ENCODE assay signal across 16 cellular contexts in the genomic region with DNA sequence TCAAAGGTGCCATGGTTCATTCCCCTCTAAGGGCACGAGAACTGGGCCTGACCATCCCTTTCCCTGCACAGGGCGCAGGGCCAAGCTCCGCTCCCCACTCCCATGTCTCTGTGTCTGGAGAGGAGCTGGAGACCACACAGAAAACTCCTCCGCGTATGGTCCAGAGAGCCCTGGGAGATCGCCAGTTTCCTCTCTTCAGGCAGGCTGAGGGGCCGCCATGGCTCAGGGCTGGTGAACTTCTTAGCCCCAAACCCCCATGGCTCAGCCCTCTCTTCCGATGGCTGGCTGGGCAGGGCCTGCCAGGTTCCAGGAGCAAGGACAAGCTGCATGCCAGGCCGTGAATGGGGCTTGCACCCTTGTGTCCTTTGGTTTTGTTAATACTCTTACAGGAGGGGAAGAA. TPM values are rescaled to one million over a fixed set of nuclear protein-coding genes. Genes with fewer than 3 reads are reported as not detected.
A peak's percentile ranks its signal among the peaks of the same experiment; 100 is the strongest.
DNase-seq lines count a peak whose midpoint lies in the region; ATAC-seq, FAIRE-seq and TF ChIP-seq lines count a peak whose summit lies in the region.
"Had no signal": no experiment of that assay in that cellular context is flagged by ENCODE, and none has a peak within 500 bp of the region (broad histone marks: within the 10 kb centered on the region; RNA-seq: fewer than 3 reads in every experiment).

No MANE protein-coding gene starts in this region.

- no TSS peak for BruUV-seq in K562 (replicated peaks; lab: Mats Ljungman, UMichigan)

- H2BK15ac ChIP-seq in mesenchymal stem cell (ENCODE audit: low read depth, poor library complexity, severe bottlenecking) = no peak overlapping the region

- peak; percentile 15; the same call in 1 of the 3 replicates for ATAC-seq in K562
- ATAC-seq in HG02884 (IDR thresholded peaks at IDR 0.05; ENCODE audit: unreplicated experiment) = no peak

- no peak for TF ChIP-seq POLR2A in K562 (conservative IDR thresholded peaks at IDR 0.05)

- no peak overlapping the region for H3K4ac ChIP-seq in mesenchymal stem cell (ENCODE audit: low read depth in 1 of 2, low read length in 2 of 2)

- no peak overlapping the region for H3K23ac ChIP-seq in mesenchymal stem cell (ENCODE audit: low read length in 2 of 2)

- no peak overlapping the region for H3K14ac ChIP-seq in mesenchymal stem cell (ENCODE audit: low read length in 2 of 2)

- H2AFZ ChIP-seq in K562 (ENCODE audit: low read depth, low read length) (no peak overlapping the region), mesenchymal stem cell (ENCODE audit: low read depth, low read length) (no peak overlapping the region)

- WGBS in K562 (ENCODE audit: insufficient coverage, low coverage, missing lambda C conversion rate) = 15% methylated on average over 9 of the region's 9 CpGs
- WGBS in mesenchymal stem cell = 89% methylated on average over 9 of the region's 9 CpGs

- H4K8ac ChIP-seq in mesenchymal stem cell (ENCODE audit: low read length) = no peak overlapping the region

- H3K18ac ChIP-seq in mesenchymal stem cell (ENCODE audit: low read depth in 1 of 2, low read length in 2 of 2) = no peak overlapping the region

- H3K79me2 ChIP-seq in K562 (ENCODE audit: control insufficient read depth, insufficient read depth, low read length) = no peaks in the 10 kb centered on the region

- H3K9me1 ChIP-seq in K562 (ENCODE audit: control insufficient read depth, insufficient read depth, low read length) = no peaks in the 10 kb centered on the region

- H2BK5ac ChIP-seq in mesenchymal stem cell (ENCODE audit: low read depth, low read length, poor library complexity, severe bottlenecking) = no peak overlapping the region

- TF ChIP-seq EP300 in K562 (IDR thresholded peaks at IDR 0.05; ENCODE audit: low read length) = no peak

- TF ChIP-seq CTCF in K562 (IDR thresholded peaks at IDR 0.05 in 2 of 3, conservative IDR thresholded peaks at IDR 0.05 in 1 of 3; ENCODE audit: insufficient read depth in 2 of 3, low read depth in 1 of 3, low read length in 3 of 3) = no peak

- TF ChIP-seq RAD21 in K562 (CRISPR knock-in tag; conservative IDR thresholded peaks at IDR 0.05 in 1 of 2, IDR thresholded peaks at IDR 0.05 in 1 of 2) = no peak

- H3K36me3 ChIP-seq in K562 (ENCODE audit: control insufficient read depth, insufficient read depth, low read length) (no peaks in the 10 kb centered on the region), mesenchymal stem cell (ENCODE audit: control insufficient read depth in 1 of 2, insufficient read depth in 2 of 2, low read depth in 1 of 2, low read length in 2 of 2) (no peaks in the 10 kb centered on the region)

- H3K27me3 ChIP-seq in K562 (ENCODE audit: control insufficient read depth in 2 of 2, insufficient read depth in 2 of 2, low read length in 2 of 2) = peaks cover 57 to 74% of the 10 kb centered on the region in 2 experiments
- peaks cover 14 to 32% of the 10 kb centered on the region in 2 experiments for H3K27me3 ChIP-seq in mesenchymal stem cell (ENCODE audit: control insufficient read depth in 1 of 2, insufficient read depth in 1 of 2, low read length in 2 of 2)

- in situ Hi-C loops in K562 (cut with MboI) = no loop called here

- POLR2A ChIA-PET in K562 (lab: Yijun Ruan, JAX) = interaction anchor here (1.6 kb wide), 1 partner anchor 28 kb away, joined by 3 read pairs; no protein-coding TSS in a partner anchor

- H3K9me3 ChIP-seq in K562 (replicated peaks; ENCODE audit: control insufficient read depth, insufficient read depth, low read depth, low read length) (no peaks in the 10 kb centered on the region), mesenchymal stem cell (ENCODE audit: control insufficient read depth, low read length) (no peaks in the 10 kb centered on the region)

- H4K91ac ChIP-seq in mesenchymal stem cell (ENCODE audit: low read length) = no peak overlapping the region

- H3K27ac ChIP-seq in K562 (ENCODE audit: extremely low read depth, low read depth, low read length) = no peak overlapping the region
- H3K27ac ChIP-seq in mesenchymal stem cell (ENCODE audit: low read length, poor library complexity, severe bottlenecking) = no peak overlapping the region

- H2BK120ac ChIP-seq in mesenchymal stem cell (ENCODE audit: low read depth, low read length) = no peak overlapping the region

- DNase-seq in K562 (ENCODE audit: extremely low read depth in 1 of 4, low spot score in 3 of 4) (no peak), cardiac septum (ENCODE audit: low spot score) (peak; percentile 61), myocyte (ENCODE audit: low read depth) (peak; percentile 52), ureter (ENCODE audit: low spot score) (peak; percentile 32), mesenchymal stem cell (no peak), pons (ENCODE audit: low spot score) (no peak)
- DNase-seq: CD4-positive, CD25-positive, alpha-beta regulatory T cell; EL; NCI-H1105 treated with DMSO at 0.1 percent for 48 hours; NCI-H1694 treated with DMSO at 0.1 percent for 48 hours; NCI-H2107; NCI-H345; NCI-H69; NK-92 treated with Interleukin-12 subunit alpha and Interleukin-12 subunit beta, amount 100 ng/mL, for 24 hours; RPMI8226 had no signal

- no peak overlapping the region for H2BK12ac ChIP-seq in mesenchymal stem cell (ENCODE audit: low read length in 2 of 2)

- no peaks in the 10 kb centered on the region; the same call in 1 of the 2 replicates for H4K20me1 ChIP-seq in K562 (replicated peaks; ENCODE audit: control insufficient read depth, insufficient read depth, low read length)

- no peak for FAIRE-seq in K562 (lab: Jason Lieb, UNC)

- no peaks in the 10 kb centered on the region for H3K79me1 ChIP-seq in mesenchymal stem cell (replicated peaks; ENCODE audit: low read length, poor library complexity, severe bottlenecking)

- CTCF ChIA-PET in K562 (lab: Yijun Ruan, JAX; ENCODE audit: low intra/inter-chr PET ratio) = no interaction called here

- H3K9ac ChIP-seq in K562 (ENCODE audit: insufficient read depth in 1 of 2, low read depth in 2 of 2, low read length in 2 of 2) (0 out of 4 replicates have a peak overlapping the region, but pooled peaks of 1 of the 2 experiments have one; percentile 38), mesenchymal stem cell (ENCODE audit: low read length) (no peak overlapping the region)

- no peak overlapping the region for H3K4me2 ChIP-seq in K562 (ENCODE audit: insufficient read depth, low read length)
- H3K4me2 ChIP-seq in mesenchymal stem cell (ENCODE audit: low read length, poor library complexity, severe bottlenecking) = no peak overlapping the region

- H3K4me1 ChIP-seq in K562 (replicated peaks in 1 of 2; ENCODE audit: control insufficient read depth in 2 of 2, insufficient read depth in 2 of 2, low read length in 2 of 2) = no peaks in the 10 kb centered on the region; a peak in 1 of 5 replicates
- peaks cover 9% of the 10 kb centered on the region for H3K4me1 ChIP-seq in mesenchymal stem cell (ENCODE audit: control insufficient read depth, insufficient read depth, low read depth, low read length)

- intact Hi-C loops in K562 (cut with micrococcal nuclease) (no loop called here), cardiac septum (cut with DNase I) (loop anchor here (10.0 kb wide), 1 partner anchor 176 kb away; no protein-coding TSS in a partner anchor)

- H2AK5ac ChIP-seq in mesenchymal stem cell (ENCODE audit: low read length, severe bottlenecking) = no peak overlapping the region

- H3K4me3 ChIP-seq in K562 (no peak overlapping the region), mesenchymal stem cell (ENCODE audit: insufficient read depth in 1 of 2, low read depth in 1 of 2, low read length in 2 of 2) (no peak overlapping the region)

TF ChIP-seq in K562, 482 proteins besides CTCF, POLR2A, EP300 and RAD21:
- TF ChIP-seq, protein P1, sequence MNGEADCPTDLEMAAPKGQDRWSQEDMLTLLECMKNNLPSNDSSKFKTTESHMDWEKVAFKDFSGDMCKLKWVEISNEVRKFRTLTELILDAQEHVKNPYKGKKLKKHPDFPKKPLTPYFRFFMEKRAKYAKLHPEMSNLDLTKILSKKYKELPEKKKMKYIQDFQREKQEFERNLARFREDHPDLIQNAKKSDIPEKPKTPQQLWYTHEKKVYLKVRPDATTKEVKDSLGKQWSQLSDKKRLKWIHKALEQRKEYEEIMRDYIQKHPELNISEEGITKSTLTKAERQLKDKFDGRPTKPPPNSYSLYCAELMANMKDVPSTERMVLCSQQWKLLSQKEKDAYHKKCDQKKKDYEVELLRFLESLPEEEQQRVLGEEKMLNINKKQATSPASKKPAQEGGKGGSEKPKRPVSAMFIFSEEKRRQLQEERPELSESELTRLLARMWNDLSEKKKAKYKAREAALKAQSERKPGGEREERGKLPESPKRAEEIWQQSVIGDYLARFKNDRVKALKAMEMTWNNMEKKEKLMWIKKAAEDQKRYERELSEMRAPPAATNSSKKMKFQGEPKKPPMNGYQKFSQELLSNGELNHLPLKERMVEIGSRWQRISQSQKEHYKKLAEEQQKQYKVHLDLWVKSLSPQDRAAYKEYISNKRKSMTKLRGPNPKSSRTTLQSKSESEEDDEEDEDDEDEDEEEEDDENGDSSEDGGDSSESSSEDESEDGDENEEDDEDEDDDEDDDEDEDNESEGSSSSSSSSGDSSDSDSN (IDR thresholded peaks at IDR 0.05; ENCODE audit: borderline replicate concordance in 1 of 2, low read depth in 2 of 2, low read length in 2 of 2) = no peak
- TF ChIP-seq ZNF584 (CRISPR knock-in tag; IDR thresholded peaks at IDR 0.05; ENCODE audit: low read depth) (no peak), RNF2 (IDR thresholded peaks at IDR 0.05) (no peak), FOXP1 (CRISPR knock-in tag; IDR thresholded peaks at IDR 0.05) (no peak)

RNA-seq across cellular contexts. Expression of a gene that starts 52.9 kb away (rescaled TPM):
- total RNA-seq in K562 (2011; cell fraction: chromatin; rRNA removed; ENCODE audit: low replicate concordance) = 28.1 and 64.0 TPM in 2 replicates
- 10.8 and 13.6 TPM in 2 replicates for total RNA-seq in K562 (2011; cell fraction: nucleolus; rRNA removed)
- total RNA-seq in K562 (2011; cell fraction: nucleoplasm; rRNA removed) = 32.4 and 55.4 TPM in 2 replicates
- total RNA-seq in K562 (2014; rRNA removed) (9.9 and 10.8 TPM in 2 replicates), K562 (2014; rRNA removed; fragmentation: Illumina TruSeq; extraction: Trizol) (16.3 and 18.1 TPM in 2 replicates), K562 (2015; rRNA removed; fragmentation: Illumina TruSeq; extraction: Trizol) (13.6 and 15.7 TPM in 2 replicates), K562 (2021) (14.4 and 14.5 TPM in 2 replicates), cardiac septum (38.6 TPM), myocyte (25.9 and 30.3 TPM in 2 replicates), ureter (26.1 TPM)
- polyA plus RNA-seq in K562 (2011; rRNA removed) (12.0 and 16.9 TPM in 2 replicates), K562 (2014; fragmentation: Illumina TruSeq; extraction: Trizol) (13.4 and 13.9 TPM in 2 replicates), K562 (2014; fragmentation: Nextera tagmentation; extraction: Ambion mirVana) (10 to 100 TPM; 13.1 to 21.7 TPM), K562 (2014; rRNA removed) (12.9 and 14.8 TPM in 2 replicates)
- polyA plus RNA-seq in K562 (2011; cell fraction: cytosol; rRNA removed) = 4.1 and 8.2 TPM in 2 replicates
- polyA plus RNA-seq in K562 (2011; cell fraction: nucleus; rRNA removed) = 16.3 and 16.8 TPM in 2 replicates
- polyA plus RNA-seq in K562 (2012) = 10.1 and 10.2 TPM in 2 replicates
- 12.5 and 13.5 TPM in 2 replicates for polyA minus RNA-seq in K562 (2011; rRNA and poly(A)+ RNA removed)
- 3.7 and 5.8 TPM in 2 replicates for polyA minus RNA-seq in K562 (2011; cell fraction: cytosol; rRNA and poly(A)+ RNA removed)
- polyA minus RNA-seq in K562 (2011; cell fraction: nucleus; rRNA and poly(A)+ RNA removed) = 8.1 and 12.7 TPM in 2 replicates
- polyA plus RNA-seq in myocyte (2012) = 28.0 TPM
- polyA plus RNA-seq in mesenchymal stem cell (2013, experiment 1 of 2) = 8.5 TPM
- polyA plus RNA-seq in mesenchymal stem cell (2013, experiment 2 of 2) = 7.9 TPM

Comparison
In these comparisons a context has a peak if more than half of its experiments do, and no peak if none do; other contexts are left out.
1. DNase-seq: peak in cardiac septum (single experiment), myocyte (single experiment) and ureter (single experiment); none in K562 (0 of 4), mesenchymal stem cell (single experiment) and pons (single experiment).